In genomic region chr11:123202155-123202714, GRCh38 we compare ENCODE assay signal across 14 cellular contexts. TPM values are rescaled to one million over a fixed set of nuclear protein-coding genes. Genes with fewer than 3 reads are reported as not detected.
DNase-seq lines count a peak whose midpoint lies in the region; ATAC-seq and TF ChIP-seq lines count a peak whose summit lies in the region.
"Had no signal": no experiment of that assay in that cellular context is flagged by ENCODE, and none has a peak within 500 bp of the region (broad histone marks: within the 10 kb centered on the region; RNA-seq: fewer than 3 reads in every experiment).

No MANE protein-coding gene starts in this region.

- TF ChIP-seq CTCF in glutamatergic neuron (IDR thresholded peaks at IDR 0.05; ENCODE audit: partially characterized antibody, unreplicated experiment), result no peak
- TF ChIP-seq CTCF in nephron (IDR thresholded peaks at IDR 0.05; ENCODE audit: unreplicated experiment in 3 of 3), result no peak

- DNase-seq in Right ventricle myocardium inferior (ENCODE audit: missing footprints), result no peak
- no peak for DNase-seq in cardiac septum (ENCODE audit: low spot score)
- DNase-seq in glutamatergic neuron, result no peak
- DNase-seq in dermis blood vessel endothelial cell, result no peak
- DNase-seq in activated CD4-positive, alpha-beta T cell treated with anti-CD3 and anti-CD28 coated beads, Interleukin-2, amount 50 U/mL, for 4 hours, result no peak
- no peak for DNase-seq in activated naive CD4-positive, alpha-beta T cell treated with Interleukin-2 at 50 U/mL for 16 hours
- DNase-seq: activated T-cell treated with anti-CD3 and anti-CD28 coated beads, Interleukin-2, amount 50 U/mL, for 24 hours; aorta; DMS79; naive thymus-derived CD8-positive, alpha-beta T cell; NCI-H526 treated with DMSO at 0.1 percent for 48 hours; stimulated activated CD4-positive, alpha-beta T cell treated with anti-CD3 and anti-CD28 coated beads, Interleukin-12 subunit alpha, Interleukin-12 subunit beta, amount 100 ng/mL, for 4 hours had no signal

- H3K27ac Mint-ChIP-seq in glutamatergic neuron (ENCODE audit: unreplicated experiment), result peak overlapping the region; percentile 57
- H3K27ac Mint-ChIP-seq in nephron, result peak overlapping the region; percentile 80 to 89 (median 86)
- H3K27ac Mint-ChIP-seq: activated T-cell treated with anti-CD3 and anti-CD28 coated beads, Interleukin-2, amount 50 U/mL, for 24 hours had no signal

- H3K9me3 Mint-ChIP-seq in glutamatergic neuron (ENCODE audit: unreplicated experiment), result peaks cover 2% of the 10 kb centered on the region
- no peaks in the 10 kb centered on the region for H3K9me3 Mint-ChIP-seq in nephron
- H3K9me3 Mint-ChIP-seq: activated T-cell treated with anti-CD3 and anti-CD28 coated beads, Interleukin-2, amount 50 U/mL, for 24 hours; naive thymus-derived CD8-positive, alpha-beta T cell had no signal

- H3K4me3 Mint-ChIP-seq in glutamatergic neuron (ENCODE audit: unreplicated experiment), result peak overlapping the region; percentile 57
- no peak overlapping the region for H3K4me3 Mint-ChIP-seq in nephron
- H3K4me3 Mint-ChIP-seq: activated T-cell treated with anti-CD3 and anti-CD28 coated beads, Interleukin-2, amount 50 U/mL, for 24 hours; naive thymus-derived CD8-positive, alpha-beta T cell had no signal

- intact Hi-C loops in Right ventricle myocardium inferior (cut with DNase I), result no loop called here
- intact Hi-C loops in cardiac septum (cut with DNase I), result no loop called here

- peaks cover 32% of the 10 kb centered on the region for H3K4me1 Mint-ChIP-seq in glutamatergic neuron (ENCODE audit: low read depth, unreplicated experiment)
- H3K4me1 Mint-ChIP-seq in nephron, result peaks cover 66% of the 10 kb centered on the region
- H3K4me1 Mint-ChIP-seq: naive thymus-derived CD8-positive, alpha-beta T cell had no signal

- H3K27me3 Mint-ChIP-seq in glutamatergic neuron (ENCODE audit: unreplicated experiment) (no peaks in the 10 kb centered on the region), nephron (ENCODE audit: low read depth) (peaks cover 9% of the 10 kb centered on the region)

- peak; percentile 84 for ATAC-seq in Right ventricle myocardium inferior
- no peak for ATAC-seq in HG03442 (IDR thresholded peaks at IDR 0.05; ENCODE audit: unreplicated experiment)
- ATAC-seq: naive thymus-derived CD8-positive, alpha-beta T cell had no signal

- no peaks in the 10 kb centered on the region for H3K36me3 Mint-ChIP-seq in glutamatergic neuron (ENCODE audit: unreplicated experiment)
- H3K36me3 Mint-ChIP-seq in nephron (ENCODE audit: low read depth), result no peaks in the 10 kb centered on the region
- H3K36me3 Mint-ChIP-seq: naive thymus-derived CD8-positive, alpha-beta T cell had no signal

RNA-seq across cellular contexts. Expression of gene CLMP, which starts 7.2 kb away (rescaled TPM):
- 8.6 TPM for total RNA-seq in Right ventricle myocardium inferior
- 5.9 TPM for total RNA-seq in cardiac septum
- total RNA-seq in glutamatergic neuron (ENCODE audit: unreplicated experiment), result 24.2 TPM
- 0.17 and 1.3 TPM in 2 replicates for total RNA-seq in dermis blood vessel endothelial cell
